ENCODE assay signal across 1 cellular context in the genomic region with DNA sequence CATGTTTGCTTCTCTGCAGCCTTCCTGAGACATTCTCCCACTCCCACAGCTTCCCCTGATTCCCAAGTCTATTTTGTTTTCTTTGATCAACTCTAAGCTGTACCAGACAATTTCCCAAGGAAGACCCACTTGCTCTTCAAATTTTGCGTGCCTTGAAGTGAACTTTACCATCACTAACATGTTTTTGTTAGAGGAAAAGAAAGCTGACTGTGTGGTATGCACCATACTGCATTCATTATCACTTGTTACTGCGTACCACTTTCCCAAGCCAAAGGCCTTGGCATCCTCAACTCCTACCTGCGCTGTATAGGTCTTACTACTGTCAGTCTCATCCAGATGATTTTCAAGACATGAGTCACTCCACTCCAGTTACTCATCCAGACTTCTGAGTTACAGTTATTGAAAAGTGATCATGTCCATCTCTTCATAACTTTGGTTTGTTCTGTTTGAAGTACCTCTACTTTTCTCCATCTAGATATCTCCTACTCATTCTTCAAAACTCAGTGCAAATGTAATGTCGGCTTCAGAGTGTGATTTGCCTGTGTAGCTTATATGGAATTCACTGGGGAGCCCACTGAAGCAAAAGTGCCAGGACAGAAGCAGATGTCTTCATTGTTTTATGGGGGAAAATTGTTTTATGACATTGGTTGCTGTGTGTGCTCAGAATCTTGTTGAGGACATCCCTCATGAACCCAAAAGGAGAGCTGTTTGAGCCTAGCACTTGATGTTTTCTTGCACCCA.
TF ChIP-seq lines count a peak whose summit lies in the region.

No MANE protein-coding gene starts in this region.

TF ChIP-seq in SK-N-SH, 30 proteins besides CTCF, POLR2A, EP300 and RAD21:
- TF ChIP-seq, protein P1, sequence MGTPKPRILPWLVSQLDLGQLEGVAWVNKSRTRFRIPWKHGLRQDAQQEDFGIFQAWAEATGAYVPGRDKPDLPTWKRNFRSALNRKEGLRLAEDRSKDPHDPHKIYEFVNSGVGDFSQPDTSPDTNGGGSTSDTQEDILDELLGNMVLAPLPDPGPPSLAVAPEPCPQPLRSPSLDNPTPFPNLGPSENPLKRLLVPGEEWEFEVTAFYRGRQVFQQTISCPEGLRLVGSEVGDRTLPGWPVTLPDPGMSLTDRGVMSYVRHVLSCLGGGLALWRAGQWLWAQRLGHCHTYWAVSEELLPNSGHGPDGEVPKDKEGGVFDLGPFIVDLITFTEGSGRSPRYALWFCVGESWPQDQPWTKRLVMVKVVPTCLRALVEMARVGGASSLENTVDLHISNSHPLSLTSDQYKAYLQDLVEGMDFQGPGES (IDR thresholded peaks at IDR 0.05; ENCODE audit: low read depth, low read length), result no peak
- TF ChIP-seq, protein P2, sequence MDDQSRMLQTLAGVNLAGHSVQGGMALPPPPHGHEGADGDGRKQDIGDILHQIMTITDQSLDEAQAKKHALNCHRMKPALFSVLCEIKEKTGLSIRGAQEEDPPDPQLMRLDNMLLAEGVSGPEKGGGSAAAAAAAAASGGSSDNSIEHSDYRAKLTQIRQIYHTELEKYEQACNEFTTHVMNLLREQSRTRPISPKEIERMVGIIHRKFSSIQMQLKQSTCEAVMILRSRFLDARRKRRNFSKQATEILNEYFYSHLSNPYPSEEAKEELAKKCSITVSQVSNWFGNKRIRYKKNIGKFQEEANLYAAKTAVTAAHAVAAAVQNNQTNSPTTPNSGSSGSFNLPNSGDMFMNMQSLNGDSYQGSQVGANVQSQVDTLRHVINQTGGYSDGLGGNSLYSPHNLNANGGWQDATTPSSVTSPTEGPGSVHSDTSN (IDR thresholded peaks at IDR 0.05), result 0 out of 2 replicates have a peak, but pooled peaks have one; percentile 4
- TF ChIP-seq POLR2AphosphoS5 (IDR thresholded peaks at IDR 0.05; ENCODE audit: low read depth, low read length), result peak; percentile 56; the same call in 1 of the 2 replicates
- TF ChIP-seq FOSL2 (IDR thresholded peaks at IDR 0.05; ENCODE audit: borderline replicate concordance, low read depth), result peak; percentile 20; the same call in 1 of the 2 replicates
TF ChIP-seq in SK-N-SH: peak in this region for 3.
